In genomic region chr5:146717951-146718350, GRCh38 we compare ENCODE assay signal across 18 cellular contexts.
A peak's percentile ranks its signal among the peaks of the same experiment; 100 is the strongest.
DNase-seq lines count a peak whose midpoint lies in the region; ATAC-seq, FAIRE-seq and TF ChIP-seq lines count a peak whose summit lies in the region.
"Had no signal": no experiment of that assay in that cellular context is flagged by ENCODE, and none has a peak within 500 bp of the region (broad histone marks: within the 10 kb centered on the region; RNA-seq: fewer than 3 reads in every experiment).

No MANE protein-coding gene starts in this region.

- H3K79me2 ChIP-seq in astrocyte (ENCODE audit: insufficient read depth, low read length): no peaks in the 10 kb centered on the region

- TF ChIP-seq CTCF in astrocyte (IDR thresholded peaks at IDR 0.05; ENCODE audit: insufficient read depth, low read depth, low read length) (no peak), esophagus squamous epithelium (IDR thresholded peaks at IDR 0.05) (no peak), retinal pigment epithelial cell (conservative IDR thresholded peaks at IDR 0.05; ENCODE audit: low read depth, low read length) (no peak)

- H3K4me2 ChIP-seq in astrocyte (ENCODE audit: low read length): no peak overlapping the region
- H3K4me2 ChIP-seq: BLaER1 had no signal

- H3K4me1 ChIP-seq in astrocyte (ENCODE audit: insufficient read depth, low read length) (peaks cover 13% of the 10 kb centered on the region), esophagus squamous epithelium (peaks cover 4 to 49% (median 6%) of the 10 kb centered on the region in 3 donors)
- H3K4me1 ChIP-seq: BLaER1, HAP-1 had no signal

- H3K4me3 ChIP-seq in astrocyte (ENCODE audit: insufficient read depth, low read depth, low read length) (no peak overlapping the region), esophagus squamous epithelium (no peak overlapping the region), retinal pigment epithelial cell (ENCODE audit: low read length) (no peak overlapping the region)
- H3K4me3 ChIP-seq: BLaER1, HAP-1 had no signal

- H3K4me1 Mint-ChIP-seq in astrocyte (ENCODE audit: low read depth, unreplicated experiment): peaks cover 14% of the 10 kb centered on the region
- peaks cover 18% of the 10 kb centered on the region for H3K4me1 Mint-ChIP-seq in activated CD8-positive, alpha-beta memory T cell treated with anti-CD3 and anti-CD28 coated beads, Interleukin-2, amount 10 ng/mL, durations not matched to agents 7 days and 5 days

- no peaks in the 10 kb centered on the region for H3K27me3 ChIP-seq in astrocyte (ENCODE audit: insufficient read depth, low read length)
- H3K27me3 ChIP-seq in esophagus squamous epithelium: no peaks in the 10 kb centered on the region
- H3K27me3 ChIP-seq: BLaER1 had no signal

- CTCF ChIA-PET in activated CD8-positive, alpha-beta memory T cell treated with anti-CD3 and anti-CD28 coated beads, Interleukin-2, amount 10 ng/mL, durations not matched to agents 7 days and 5 days (lab: Charles Lee): no interaction called here

- no peaks in the 10 kb centered on the region for H4K20me1 ChIP-seq in astrocyte (ENCODE audit: insufficient read depth, low read length)
- H4K20me1 ChIP-seq: BLaER1 had no signal

- H3K4me3 Mint-ChIP-seq in astrocyte (ENCODE audit: unreplicated experiment): no peak overlapping the region
- no peak overlapping the region for H3K4me3 Mint-ChIP-seq in activated CD8-positive, alpha-beta memory T cell treated with anti-CD3 and anti-CD28 coated beads, Interleukin-2, amount 10 ng/mL, durations not matched to agents 7 days and 5 days
- H3K4me3 Mint-ChIP-seq: CD8-positive, alpha-beta memory T cell had no signal

- H3K27ac Mint-ChIP-seq in astrocyte (ENCODE audit: unreplicated experiment): no peak overlapping the region
- no peak overlapping the region for H3K27ac Mint-ChIP-seq in activated CD8-positive, alpha-beta memory T cell treated with anti-CD3 and anti-CD28 coated beads, Interleukin-2, amount 10 ng/mL, durations not matched to agents 7 days and 5 days
- H3K27ac Mint-ChIP-seq: CD8-positive, alpha-beta memory T cell had no signal

- no peak overlapping the region for H2AFZ ChIP-seq in astrocyte (ENCODE audit: low read depth, low read length)

- no peaks in the 10 kb centered on the region for H3K27me3 Mint-ChIP-seq in astrocyte (ENCODE audit: low read depth, unreplicated experiment)
- no peaks in the 10 kb centered on the region for H3K27me3 Mint-ChIP-seq in activated CD8-positive, alpha-beta memory T cell treated with anti-CD3 and anti-CD28 coated beads, Interleukin-2, amount 10 ng/mL, durations not matched to agents 7 days and 5 days

- H3K36me3 ChIP-seq in astrocyte (ENCODE audit: insufficient read depth, low read length) (no peaks in the 10 kb centered on the region), esophagus squamous epithelium (no peaks in the 10 kb centered on the region)
- H3K36me3 ChIP-seq: BLaER1, HAP-1 had no signal

- no peak for FAIRE-seq in astrocyte (lab: Jason Lieb, UNC)
- FAIRE-seq: GM12892, H1, HepG2, HTR-8/SVneo had no signal

- no peak for ATAC-seq in activated CD8-positive, alpha-beta memory T cell treated with anti-CD3 and anti-CD28 coated beads, Interleukin-2, amount 10 ng/mL, durations not matched to agents 7 days and 5 days
- ATAC-seq: HepG2 had no signal

- TF ChIP-seq POLR2A in esophagus squamous epithelium (IDR thresholded peaks at IDR 0.05): no peak

- DNase-seq in NCI-H226 (peak; percentile 35), astrocyte (ENCODE audit: low read depth) (peak; percentile 23), esophagus squamous epithelium (lab: John Stamatoyannopoulos, UW) (no peak), retinal pigment epithelial cell (ENCODE audit: low read depth) (peak; percentile 52), AG08396 (ENCODE audit: low spot score) (no peak)
- DNase-seq in activated CD4-positive, alpha-beta T cell treated with anti-CD3 and anti-CD28 coated beads for 1 hour: no peak
- DNase-seq in activated CD8-positive, alpha-beta memory T cell treated with anti-CD3 and anti-CD28 coated beads, Interleukin-2, amount 10 ng/mL, durations not matched to agents 7 days and 5 days: no peak
- DNase-seq: AML-193; Caco-2; CD8-positive, alpha-beta memory T cell; DND-41; GDM1 had no signal

- H3K9me3 ChIP-seq in astrocyte (ENCODE audit: insufficient read depth, low read depth, low read length) (no peaks in the 10 kb centered on the region), esophagus squamous epithelium (no peaks in the 10 kb centered on the region)
- H3K9me3 ChIP-seq: BLaER1, Caco-2, HAP-1 had no signal

- intact Hi-C loops in esophagus squamous epithelium (cut with DNase I): no loop called here

- H3K27ac ChIP-seq in astrocyte (ENCODE audit: low read depth, low read length) (no peak overlapping the region), esophagus squamous epithelium (peak overlapping the region in 3 of 4 donors; percentile 12 to 60 (median 49))
- H3K27ac ChIP-seq: BLaER1 had no signal

- no peak overlapping the region for H3K9ac ChIP-seq in astrocyte (ENCODE audit: low read length)
- H3K9ac ChIP-seq: BLaER1 had no signal

- H3K9me3 Mint-ChIP-seq in astrocyte (ENCODE audit: unreplicated experiment): no peaks in the 10 kb centered on the region
- H3K9me3 Mint-ChIP-seq in activated CD8-positive, alpha-beta memory T cell treated with anti-CD3 and anti-CD28 coated beads, Interleukin-2, amount 10 ng/mL, durations not matched to agents 7 days and 5 days (ENCODE audit: low read depth): no peaks in the 10 kb centered on the region
- H3K9me3 Mint-ChIP-seq: CD8-positive, alpha-beta memory T cell had no signal

- 37 to 39% methylated on average over 3 of the region's 3 CpGs for WGBS in esophagus squamous epithelium, 2 donors

- no peaks in the 10 kb centered on the region for H3K36me3 Mint-ChIP-seq in astrocyte (ENCODE audit: low read depth, unreplicated experiment)
- H3K36me3 Mint-ChIP-seq in activated CD8-positive, alpha-beta memory T cell treated with anti-CD3 and anti-CD28 coated beads, Interleukin-2, amount 10 ng/mL, durations not matched to agents 7 days and 5 days: no peaks in the 10 kb centered on the region
- H3K36me3 Mint-ChIP-seq: CD8-positive, alpha-beta memory T cell had no signal

Comparison
In these comparisons a context has a peak if more than half of its experiments do, and no peak if none do; other contexts are left out.
1. DNase-seq: peak in NCI-H226 (single experiment), astrocyte (single experiment) and retinal pigment epithelial cell (single experiment); none in esophagus squamous epithelium (single experiment), activated CD4-positive, alpha-beta T cell treated with anti-CD3 and anti-CD28 coated beads for 1 hour (single experiment), activated CD8-positive, alpha-beta memory T cell treated with anti-CD3 and anti-CD28 coated beads, Interleukin-2, amount 10 ng/mL, durations not matched to agents 7 days and 5 days (single experiment) and AG08396 (single experiment).